Comparison of ENCODE assay signal across 7 cellular contexts in the genomic region with DNA sequence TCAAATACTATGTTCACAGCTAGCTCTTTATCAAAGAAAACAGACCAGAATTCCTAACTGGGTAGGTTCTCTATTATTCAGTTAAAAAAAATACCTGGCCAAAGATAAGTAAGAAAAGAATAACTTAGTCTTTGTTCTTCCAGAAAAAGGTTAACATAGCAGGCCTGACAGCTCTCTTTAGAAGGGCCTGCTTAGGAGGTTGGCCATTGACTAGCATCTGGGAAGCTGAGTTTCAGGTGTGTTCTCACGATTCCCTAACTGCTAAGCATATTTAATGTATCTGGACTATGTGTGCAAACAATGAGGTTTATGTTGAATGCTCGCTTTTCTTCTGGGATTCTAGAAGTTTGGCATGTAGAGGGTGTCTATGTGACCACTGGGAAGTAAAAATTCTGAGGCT.
"Had no signal": no experiment of that assay in that cellular context is flagged by ENCODE, and none has a peak within 500 bp of the region (broad histone marks: within the 10 kb centered on the region; RNA-seq: fewer than 3 reads in every experiment).

No MANE protein-coding gene starts in this region.

- ATAC-seq: HepG2, K562 had no signal

- H3K4me1 Mint-ChIP-seq: IgD-negative memory B cell had no signal

- H3K27ac ChIP-seq: HL-60 had no signal

- H3K27me3 Mint-ChIP-seq: IgD-negative memory B cell had no signal

- H3K4me3 Mint-ChIP-seq: IgD-negative memory B cell had no signal

- H3K27ac Mint-ChIP-seq: IgD-negative memory B cell had no signal

- H3K4me3 ChIP-seq: K562 had no signal

- DNase-seq: IMR-90, KBM-7, KG1 had no signal

- H3K36me3 Mint-ChIP-seq: IgD-negative memory B cell had no signal
